Comparison of ENCODE assay signal across 25 cellular contexts in genomic region chr14:49944501-49944900, GRCh38.
"Had no signal": no experiment of that assay in that cellular context is flagged by ENCODE, and none has a peak within 500 bp of the region (broad histone marks: within the 10 kb centered on the region; RNA-seq: fewer than 3 reads in every experiment).

No MANE protein-coding gene starts in this region.

- H3K9me3 ChIP-seq: thoracic aorta, uterus had no signal

- H3K27me3 Mint-ChIP-seq: activated CD4-positive, alpha-beta T cell treated with anti-CD3 and anti-CD28 coated beads for 36 hours; stimulated activated naive CD8-positive, alpha-beta T cell treated with anti-CD3 and anti-CD28 coated beads, Interleukin-15, Interleukin-2, amounts not matched to agents 100 ng/mL and 50 ng/mL, for 24 hours; type B pancreatic cell had no signal

- H3K36me3 Mint-ChIP-seq: type B pancreatic cell had no signal

- ATAC-seq: activated CD4-positive, alpha-beta T cell treated with anti-CD3 and anti-CD28 coated beads for 36 hours; esophagus mucosa; sciatic nerve; stimulated activated effector memory CD8-positive, alpha-beta T cell treated with anti-CD3 and anti-CD28 coated beads, Interleukin-12 subunit alpha, Interleukin-12 subunit beta, amount 100 ng/mL, for 72 hours had no signal

- H3K27ac Mint-ChIP-seq: activated naive CD4-positive, alpha-beta T cell treated with anti-CD3 and anti-CD28 coated beads for 36 hours; endodermal cell had no signal

- H3K4me1 ChIP-seq: uterus had no signal

- H3K4me3 Mint-ChIP-seq: activated CD4-positive, alpha-beta T cell treated with anti-CD3 and anti-CD28 coated beads for 36 hours; activated naive CD4-positive, alpha-beta T cell treated with anti-CD3 and anti-CD28 coated beads for 36 hours; endodermal cell; nephron; type B pancreatic cell had no signal

- H3K36me3 ChIP-seq: thoracic aorta, uterus had no signal

- H3K4me3 ChIP-seq: skin epidermis, thoracic aorta, uterus had no signal

- H3K27ac ChIP-seq: thoracic aorta, uterus had no signal

- H3K27me3 ChIP-seq: uterus had no signal

- DNase-seq: activated CD4-positive, alpha-beta T cell treated with anti-CD3 and anti-CD28 coated beads for 36 hours; activated CD4-positive, CD25-positive, alpha-beta regulatory T cell; activated effector memory CD4-positive, alpha-beta T cell treated with Interleukin-2 at 50 U/mL for 16 hours; activated naive CD4-positive, alpha-beta T cell treated with anti-CD3 and anti-CD28 coated beads for 36 hours; activated T-cell treated with anti-CD3 and anti-CD28 coated beads, Interleukin-2, amount 50 U/mL, for 48 hours; amygdala; caudate nucleus; endodermal cell; foreskin fibroblast; head of caudate nucleus; hypothalamus; immature natural killer cell; kidney; midbrain; stimulated activated CD4-positive, alpha-beta T cell treated with anti-CD3 and anti-CD28 coated beads, Interleukin-12 subunit alpha, Interleukin-12 subunit beta, amount 100 ng/mL, for 4 hours; stimulated activated CD4-positive, alpha-beta T cell treated with anti-CD3 and anti-CD28 coated beads, Interleukin-4, amount 100 ng/mL, for 24 hours; uterus had no signal

- H3K9me3 Mint-ChIP-seq: nephron had no signal
